In genomic region chr12:132517740-132518100, GRCh38 we compare ENCODE assay signal across 17 cellular contexts. TPM values are rescaled to one million over a fixed set of nuclear protein-coding genes. Genes with fewer than 3 reads are reported as not detected.
DNase-seq lines count a peak whose midpoint lies in the region; ATAC-seq, FAIRE-seq and TF ChIP-seq lines count a peak whose summit lies in the region.
"Had no signal": no experiment of that assay in that cellular context is flagged by ENCODE, and none has a peak within 500 bp of the region (broad histone marks: within the 10 kb centered on the region; RNA-seq: fewer than 3 reads in every experiment).

No MANE protein-coding gene starts in this region.

- TF ChIP-seq EP300 in HepG2 (IDR thresholded peaks at IDR 0.05; ENCODE audit: low read depth in 2 of 2, low read length in 2 of 2) (no peak), HepG2 (CRISPR knock-in tag; IDR thresholded peaks at IDR 0.05; ENCODE audit: borderline replicate concordance) (no peak), tibial nerve (IDR thresholded peaks at IDR 0.05) (peak in 1 of 2 donors; percentile 24)

- DNase-seq in HepG2 (ENCODE audit: low spot score) (no peak), pons (ENCODE audit: low spot score) (peak; percentile 57), tibial nerve (ENCODE audit: low spot score in 2 of 2) (no peak), H4 (ENCODE audit: low spot score) (no peak), left ventricle myocardium superior (no peak), HT-29 (ENCODE audit: low spot score) (no peak)
- DNase-seq: CD4-positive, CD25-positive, alpha-beta regulatory T cell; DND-41; H9; NCI-H1417 treated with DMSO at 0.1 percent for 48 hours; NCI-H2029; NCI-H510A; NCI-H82; SIG-M5 had no signal

- 0 out of 2 replicates have a peak, but pooled peaks have one; percentile 0 for TF ChIP-seq CTCF in HepG2 (CRISPR knock-in tag; IDR thresholded peaks at IDR 0.05)
- TF ChIP-seq CTCF in tibial nerve (IDR thresholded peaks at IDR 0.05) = no peak

- H3K27me3 ChIP-seq in BLaER1 = no peaks in the 10 kb centered on the region
- no peaks in the 10 kb centered on the region for H3K27me3 ChIP-seq in HepG2 (ENCODE audit: control insufficient read depth in 1 of 2, insufficient read depth in 2 of 2, low read length in 2 of 2)
- no peaks in the 10 kb centered on the region for H3K27me3 ChIP-seq in tibial nerve

- intact Hi-C loops in HepG2 (cut with micrococcal nuclease; ENCODE audit: unreplicated experiment) = loop anchor here (2.0 kb wide), 1 partner anchor 25 kb away; no protein-coding TSS in a partner anchor
- intact Hi-C loops in left ventricle myocardium superior (cut with micrococcal nuclease) = no loop called here

- no peak for TF ChIP-seq RAD21 in HepG2 (CRISPR knock-in tag; IDR thresholded peaks at IDR 0.05)

- 0% methylated on average over 1 of the region's 10 CpGs for WGBS in HepG2 (ENCODE audit: low lambda C conversion rate)
- WGBS in tibial nerve, 2 donors = 72 to 75% methylated on average over 8 to 10 of the region's 10 CpGs

- ATAC-seq in HepG2 = no peak; the same call in 1 of the 3 replicates
- no peak for ATAC-seq in left ventricle myocardium superior
- ATAC-seq: A549 had no signal

- CTCF ChIA-PET in HepG2 (lab: Yijun Ruan, JAX; ENCODE audit: low intra/inter-chr PET ratio, low total read pairs) = no interaction called here

- H3K4me1 ChIP-seq in BLaER1 (peaks cover 88% of the 10 kb centered on the region), HepG2 (ENCODE audit: insufficient read depth, low read length) (peaks cover 23% of the 10 kb centered on the region), tibial nerve (peaks cover 0 to 48% (median 11%) of the 10 kb centered on the region in 4 donors)

- H3K9me3 ChIP-seq in BLaER1 = peaks cover 23% of the 10 kb centered on the region
- peaks cover 9% of the 10 kb centered on the region for H3K9me3 ChIP-seq in HepG2 (ENCODE audit: low read length)
- peaks cover 0 to 5% (median 0%) of the 10 kb centered on the region in 4 donors for H3K9me3 ChIP-seq in tibial nerve

- POLR2A ChIA-PET in HepG2 (lab: Yijun Ruan, JAX) = no interaction called here

- FAIRE-seq in HepG2 (lab: Jason Lieb, UNC) = no peak
- FAIRE-seq: A549 had no signal

- in situ Hi-C loops in HepG2 (cut with HindIII; ENCODE audit: extremely low pct_ligation_motif_present, low pct_unique_long_range_greater_than_20kb) = no loop called here

- H3K27ac ChIP-seq in BLaER1 (peak overlapping the region; percentile 75), cingulate gyrus (ENCODE audit: low read depth, low read length) (peak overlapping the region; percentile 69), HepG2 (ENCODE audit: extremely low read length, insufficient read depth, low read length) (peak overlapping the region; percentile 92), tibial nerve (peak overlapping the region in 1 of 4 donors; percentile 79)
- H3K27ac ChIP-seq: A549 had no signal

- H3K79me2 ChIP-seq in HepG2 (ENCODE audit: insufficient read depth, low read length) = no peaks in the 10 kb centered on the region

- H2AFZ ChIP-seq in HepG2 (ENCODE audit: low read length) = no peak overlapping the region

- H3K4me3 ChIP-seq in BLaER1 = no peak overlapping the region
- peak overlapping the region; percentile 38 to 73 (median 56); a peak in 4 of 6 replicates for H3K4me3 ChIP-seq in HepG2 (replicated peaks in 1 of 3; ENCODE audit: insufficient read depth in 1 of 3, low read depth in 2 of 3, low read length in 3 of 3)
- H3K4me3 ChIP-seq in tibial nerve = no peak overlapping the region
- H3K4me3 ChIP-seq: A549 had no signal

- TF ChIP-seq POLR2A in HepG2 (IDR thresholded peaks at IDR 0.05; ENCODE audit: insufficient read depth in 1 of 2, low read depth in 2 of 2, low read length in 2 of 2) = no peak
- no peak for TF ChIP-seq POLR2A in tibial nerve (IDR thresholded peaks at IDR 0.05)

- H3K36me3 ChIP-seq in BLaER1 = peaks cover 39% of the 10 kb centered on the region
- peaks cover 2 to 3% of the 10 kb centered on the region in 2 experiments; a peak in 3 of 5 replicates for H3K36me3 ChIP-seq in HepG2 (replicated peaks in 1 of 2; ENCODE audit: control insufficient read depth in 1 of 2, insufficient read depth in 2 of 2, low read length in 2 of 2)
- H3K36me3 ChIP-seq in tibial nerve = peaks cover 0 to 49% (median 0%) of the 10 kb centered on the region in 3 donors

- H4K20me1 ChIP-seq in BLaER1 = peaks cover 57% of the 10 kb centered on the region
- H4K20me1 ChIP-seq in HepG2 (ENCODE audit: insufficient read depth, low read length) = no peaks in the 10 kb centered on the region; the same call in 1 of the 2 replicates

- BruUV-seq in HepG2 (replicated peaks; lab: Mats Ljungman, UMichigan) = no TSS peak

- H3K4me2 ChIP-seq in BLaER1 (peak overlapping the region; percentile 87), HepG2 (ENCODE audit: low read depth, low read length) (peak overlapping the region; percentile 85)
- H3K4me2 ChIP-seq: A549 had no signal

- H3K9ac ChIP-seq in BLaER1 = peak overlapping the region; percentile 68
- H3K9ac ChIP-seq in HepG2 (ENCODE audit: insufficient read depth, low read depth, low read length) = peak overlapping the region; percentile 70

TF ChIP-seq in HepG2, 621 proteins besides CTCF, POLR2A, EP300 and RAD21 (continues in another document):
- TF ChIP-seq IRX3 (CRISPR knock-in tag; IDR thresholded peaks at IDR 0.05; ENCODE audit: borderline replicate concordance, low read depth) = no peak
- TF ChIP-seq CCDC6 (CRISPR knock-in tag; IDR thresholded peaks at IDR 0.05) = 0 out of 2 replicates have a peak, but pooled peaks have one; percentile 7
- TF ChIP-seq ZFX (CRISPR knock-in tag; IDR thresholded peaks at IDR 0.05; ENCODE audit: low read depth) = no peak
- no peak for TF ChIP-seq CENPBD1 (CRISPR knock-in tag; IDR thresholded peaks at IDR 0.05; ENCODE audit: borderline replicate concordance, low read depth)
- peak; percentile 3; the same call in 1 of the 2 replicates for TF ChIP-seq ZBTB4 (CRISPR knock-in tag; IDR thresholded peaks at IDR 0.05; ENCODE audit: borderline replicate concordance)
- TF ChIP-seq SETDB1 (CRISPR knock-in tag; IDR thresholded peaks at IDR 0.05; ENCODE audit: borderline replicate concordance) = no peak
- peak; percentile 3; the same call in 1 of the 2 replicates for TF ChIP-seq TGIF2 (CRISPR knock-in tag; IDR thresholded peaks at IDR 0.05)

RNA-seq across cellular contexts. Expression of gene FBRSL1, which starts 27.8 kb away (rescaled TPM):
- 3.7 and 7.9 TPM in 2 replicates for total RNA-seq in HepG2 (2016; rRNA removed; fragmentation: Illumina TruSeq; extraction: Trizol)
- 2.7 and 3.6 TPM in 2 replicates for total RNA-seq in HepG2 (2016; cell fraction: cytosol; rRNA removed; fragmentation: Illumina TruSeq; extraction: Trizol; ENCODE audit: low read depth)
- total RNA-seq in HepG2 (2016; cell fraction: insoluble cytoplasmic fraction; rRNA removed; fragmentation: Illumina TruSeq; extraction: Trizol) = 5.4 and 6.9 TPM in 2 replicates
- 7.0 and 9.3 TPM in 2 replicates for total RNA-seq in HepG2 (2016; cell fraction: membrane; rRNA removed; fragmentation: Illumina TruSeq; extraction: Trizol)
- 10.9 and 11.0 TPM in 2 replicates for total RNA-seq in HepG2 (2016; cell fraction: nucleus; rRNA removed; fragmentation: Illumina TruSeq; extraction: Trizol)
- polyA plus RNA-seq in HepG2 (2011; rRNA removed) = 3.6 and 4.9 TPM in 2 replicates
- polyA plus RNA-seq in HepG2 (2011; cell fraction: cytosol; rRNA removed) = 3.0 and 6.0 TPM in 2 replicates
- polyA plus RNA-seq in HepG2 (2011; cell fraction: nucleus; rRNA removed) = 50.9 and 76.3 TPM in 2 replicates
- polyA plus RNA-seq in HepG2 (2012) = 25.5 and 31.0 TPM in 2 replicates
- polyA plus RNA-seq in HepG2 (2016; cell fraction: cytosol; fragmentation: Illumina TruSeq; extraction: Trizol; ENCODE audit: low read depth) = 5.9 and 6.4 TPM in 2 replicates
- 20.0 and 28.2 TPM in 2 replicates for polyA plus RNA-seq in HepG2 (2016; cell fraction: insoluble cytoplasmic fraction; fragmentation: Illumina TruSeq; extraction: Trizol; ENCODE audit: low read depth)
- polyA plus RNA-seq in HepG2 (2016; cell fraction: membrane; fragmentation: Illumina TruSeq; extraction: Trizol; ENCODE audit: low read depth) = 20.5 and 23.8 TPM in 2 replicates
- polyA plus RNA-seq in HepG2 (2016; cell fraction: nucleus; fragmentation: Illumina TruSeq; extraction: Trizol; ENCODE audit: insufficient read depth, low read depth) = 64.1 and 69.3 TPM in 2 replicates
- 3.8 and 7.6 TPM in 2 replicates for polyA minus RNA-seq in HepG2 (2011; rRNA and poly(A)+ RNA removed; ENCODE audit: low replicate concordance)
- 17.3 and 28.7 TPM in 2 replicates for polyA minus RNA-seq in HepG2 (2011; cell fraction: cytosol; rRNA and poly(A)+ RNA removed)
- polyA minus RNA-seq in HepG2 (2011; cell fraction: nucleus; rRNA and poly(A)+ RNA removed) = 8.5 and 11.2 TPM in 2 replicates
- total RNA-seq in tibial nerve = 10 to 100 TPM; 13.8 to 31.5 (median 16.1) TPM
- 1.5 and 1.8 TPM in 2 replicates for total RNA-seq in H4 (2014; rRNA removed; shearing (Covaris generic))
- 68.0 TPM for total RNA-seq in left ventricle myocardium superior
- 51.3 and 56.0 TPM in 2 replicates for total RNA-seq in HT-29 (2014; rRNA removed; shearing (Covaris generic))

Comparison
In these comparisons a context has a peak if more than half of its experiments do, and no peak if none do; other contexts are left out.
1. H3K4me3 ChIP-seq: peak in HepG2 (3 of 3); none in BLaER1 (single experiment) and tibial nerve (0 of 4).